25 cellular contexts compared by ENCODE assay signal in the genomic region with DNA sequence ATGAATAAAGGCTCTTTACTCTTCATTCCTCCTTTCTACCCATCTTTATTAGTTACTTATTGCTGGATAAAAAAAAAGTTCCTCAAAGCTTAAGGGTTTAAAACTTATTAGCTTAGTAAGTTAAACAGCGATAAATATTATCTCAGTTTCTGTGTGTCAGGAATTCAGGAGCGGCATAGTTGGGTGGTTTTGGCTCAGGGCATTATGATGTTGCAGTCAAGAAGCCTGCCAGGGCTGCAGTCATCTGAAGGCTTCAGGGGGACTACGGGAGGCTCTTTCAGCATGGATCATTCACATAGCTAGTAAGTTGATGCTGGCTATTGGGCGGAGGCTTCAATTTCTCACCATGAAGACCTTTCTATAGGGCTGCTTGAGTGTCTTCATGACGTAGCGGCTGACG. TPM values are rescaled to one million over a fixed set of nuclear protein-coding genes. Genes with fewer than 3 reads are reported as not detected.
DNase-seq lines count a peak whose midpoint lies in the region; ATAC-seq and TF ChIP-seq lines count a peak whose summit lies in the region.
"Had no signal": no experiment of that assay in that cellular context is flagged by ENCODE, and none has a peak within 500 bp of the region (broad histone marks: within the 10 kb centered on the region; RNA-seq: fewer than 3 reads in every experiment).

No MANE protein-coding gene starts in this region.

- intact Hi-C loops in CD4-positive, alpha-beta T cell (cut with DNase I, micrococcal nuclease) = no loop called here
- intact Hi-C loops in PC-3 (cut with micrococcal nuclease) = no loop called here
- intact Hi-C loops in natural killer cell (cut with micrococcal nuclease) = no loop called here

- no peak overlapping the region for H3K27ac Mint-ChIP-seq in CD4-positive, alpha-beta T cell
- no peak overlapping the region for H3K27ac Mint-ChIP-seq in natural killer cell
- H3K27ac Mint-ChIP-seq in stimulated activated effector memory CD8-positive, alpha-beta T cell treated with anti-CD3 and anti-CD28 coated beads, Interleukin-12 subunit alpha, Interleukin-12 subunit beta, amount 100 ng/mL, for 72 hours = no peak overlapping the region
- H3K27ac Mint-ChIP-seq: activated CD4-positive, alpha-beta memory T cell treated with anti-CD3 and anti-CD28 coated beads for 36 hours; activated naive CD4-positive, alpha-beta T cell treated with anti-CD3 and anti-CD28 coated beads for 36 hours; CD14-positive monocyte; H9; WTC11 had no signal

- H3K9me2 ChIP-seq in PC-3 (replicated peaks; ENCODE audit: low read length) = no peaks in the 10 kb centered on the region

- peak overlapping the region; percentile 99 for H3K4me3 Mint-ChIP-seq in CD4-positive, alpha-beta T cell
- no peak overlapping the region for H3K4me3 Mint-ChIP-seq in natural killer cell
- H3K4me3 Mint-ChIP-seq in stimulated activated effector memory CD8-positive, alpha-beta T cell treated with anti-CD3 and anti-CD28 coated beads, Interleukin-12 subunit alpha, Interleukin-12 subunit beta, amount 100 ng/mL, for 72 hours = no peak overlapping the region
- H3K4me3 Mint-ChIP-seq: activated CD4-positive, alpha-beta memory T cell treated with anti-CD3 and anti-CD28 coated beads for 36 hours; activated naive CD4-positive, alpha-beta T cell treated with anti-CD3 and anti-CD28 coated beads for 36 hours had no signal

- peaks cover 23% of the 10 kb centered on the region for H3K4me1 Mint-ChIP-seq in CD4-positive, alpha-beta T cell (ENCODE audit: low read depth)
- peaks cover 37 to 48% of the 10 kb centered on the region in 2 donors for H3K4me1 Mint-ChIP-seq in natural killer cell
- H3K4me1 Mint-ChIP-seq in stimulated activated effector memory CD8-positive, alpha-beta T cell treated with anti-CD3 and anti-CD28 coated beads, Interleukin-12 subunit alpha, Interleukin-12 subunit beta, amount 100 ng/mL, for 72 hours = peaks cover 37% of the 10 kb centered on the region

- peaks cover 26% of the 10 kb centered on the region for H3K79me2 ChIP-seq in PC-3 (ENCODE audit: low read length)

- ATAC-seq in CD4-positive, alpha-beta T cell (ENCODE audit: poor library complexity) = no peak
- ATAC-seq in PC-3 (no peak), natural killer cell (no peak)
- ATAC-seq in stimulated activated effector memory CD8-positive, alpha-beta T cell treated with anti-CD3 and anti-CD28 coated beads, Interleukin-12 subunit alpha, Interleukin-12 subunit beta, amount 100 ng/mL, for 72 hours = no peak
- ATAC-seq: WTC11 had no signal

- no peak for TF ChIP-seq CTCF in CD4-positive, alpha-beta T cell (IDR thresholded peaks at IDR 0.05)
- TF ChIP-seq CTCF in PC-3 (conservative IDR thresholded peaks at IDR 0.05; ENCODE audit: low read depth, low read length) (no peak), fibroblast of the aortic adventitia (IDR thresholded peaks at IDR 0.05; ENCODE audit: insufficient read depth, low read length) (no peak), natural killer cell (IDR thresholded peaks at IDR 0.05) (no peak), GM10266 (IDR thresholded peaks at IDR 0.05; ENCODE audit: control insufficient read depth, insufficient read depth, low read depth, missing control alignments) (no peak)

- peaks cover 8% of the 10 kb centered on the region for H3K36me3 Mint-ChIP-seq in CD4-positive, alpha-beta T cell (ENCODE audit: low read depth)
- no peaks in the 10 kb centered on the region for H3K36me3 Mint-ChIP-seq in natural killer cell
- peaks cover 27% of the 10 kb centered on the region for H3K36me3 Mint-ChIP-seq in stimulated activated effector memory CD8-positive, alpha-beta T cell treated with anti-CD3 and anti-CD28 coated beads, Interleukin-12 subunit alpha, Interleukin-12 subunit beta, amount 100 ng/mL, for 72 hours

- no peak overlapping the region for H3K9ac ChIP-seq in PC-3 (ENCODE audit: low read length)

- no peak for DNase-seq in CD4-positive, alpha-beta T cell
- no peak for DNase-seq in PC-3
- DNase-seq in fibroblast of the aortic adventitia (ENCODE audit: low read depth) = peak; percentile 51
- peak; percentile 81 for DNase-seq in renal cortical epithelial cell (ENCODE audit: low read depth)
- DNase-seq in natural killer cell = no peak
- no peak for DNase-seq in stimulated activated effector memory CD8-positive, alpha-beta T cell treated with anti-CD3 and anti-CD28 coated beads, Interleukin-12 subunit alpha, Interleukin-12 subunit beta, amount 100 ng/mL, for 72 hours (ENCODE audit: low spot score in 2 of 2)
- DNase-seq in GM10266 (ENCODE audit: extremely low spot score) = no peak
- no peak for DNase-seq in T-helper 1 cell
- DNase-seq: activated CD4-positive, alpha-beta memory T cell treated with anti-CD3 and anti-CD28 coated beads for 36 hours; activated naive CD4-positive, alpha-beta T cell treated with anti-CD3 and anti-CD28 coated beads for 36 hours; aorta; foreskin fibroblast; H9; MV-4-11; NCI-H1694 treated with DMSO at 0.1 percent for 48 hours; NCI-H2171 treated with DMSO at 0.1 percent for 48 hours; NCI-H526; occipital lobe; retina; stimulated activated CD4-positive, alpha-beta T cell treated with anti-CD3 and anti-CD28 coated beads, Interleukin-12 subunit alpha, Interleukin-12 subunit beta, amount 100 ng/mL, for 4 hours; stimulated activated CD4-positive, alpha-beta T cell treated with anti-CD3 and anti-CD28 coated beads, Interleukin-4, amount 100 ng/mL, for 4 hours; T-helper 9 cell had no signal

- peaks cover 23% of the 10 kb centered on the region for H3K4me1 ChIP-seq in PC-3 (ENCODE audit: insufficient read depth, low read length)

- no TSS peak for BruUV-seq in PC-3 (replicated peaks; lab: Mats Ljungman, UMichigan)

- H3K27ac ChIP-seq in CD4-positive, alpha-beta T cell (ENCODE audit: low read depth, low read length) = no peak overlapping the region
- no peak overlapping the region for H3K27ac ChIP-seq in PC-3 (ENCODE audit: low read length)

- no peak overlapping the region for H3K4me3 ChIP-seq in PC-3 (ENCODE audit: low read length)
- no peak overlapping the region for H3K4me3 ChIP-seq in fibroblast of the aortic adventitia (ENCODE audit: low read depth, low read length)
- H3K4me3 ChIP-seq: lung had no signal

- no peaks in the 10 kb centered on the region for H3F3A ChIP-seq in PC-3 (ENCODE audit: low read length, unreplicated experiment)

- peak overlapping the region; percentile 88 for H3K4me2 ChIP-seq in PC-3 (ENCODE audit: low read length)

- H3K27me3 ChIP-seq in CD4-positive, alpha-beta T cell (ENCODE audit: control insufficient read depth, insufficient read depth, low read length) = peaks cover 7% of the 10 kb centered on the region
- no peaks in the 10 kb centered on the region for H3K27me3 ChIP-seq in PC-3 (ENCODE audit: low read length)

- H3K27me3 Mint-ChIP-seq in CD4-positive, alpha-beta T cell = peaks cover 22% of the 10 kb centered on the region
- H3K27me3 Mint-ChIP-seq in natural killer cell (ENCODE audit: low read depth in 2 of 2) = peaks cover 15 to 17% of the 10 kb centered on the region in 2 donors

- CTCF ChIA-PET in CD4-positive, alpha-beta T cell (lab: Charles Lee) = interaction anchor here (1.1 kb wide), 1 partner anchor 42 kb away, joined by 3 read pairs; no protein-coding TSS in a partner anchor
- CTCF ChIA-PET in PC-3 (lab: Charles Lee) = no interaction called here

- no peak overlapping the region for H2AFZ ChIP-seq in PC-3 (ENCODE audit: low read length)

- H3K9me3 ChIP-seq in CD4-positive, alpha-beta T cell (ENCODE audit: control insufficient read depth, low read length) = no peaks in the 10 kb centered on the region
- H3K9me3 ChIP-seq in PC-3 (ENCODE audit: low read length) = no peaks in the 10 kb centered on the region

- POLR2A ChIA-PET in CD4-positive, alpha-beta T cell (lab: Charles Lee) = no interaction called here
- POLR2A ChIA-PET in PC-3 (lab: Charles Lee; ENCODE audit: unreplicated experiment) = no interaction called here

- H3K9me3 Mint-ChIP-seq in CD4-positive, alpha-beta T cell = no peaks in the 10 kb centered on the region
- H3K9me3 Mint-ChIP-seq in natural killer cell = no peaks in the 10 kb centered on the region
- no peaks in the 10 kb centered on the region for H3K9me3 Mint-ChIP-seq in stimulated activated effector memory CD8-positive, alpha-beta T cell treated with anti-CD3 and anti-CD28 coated beads, Interleukin-12 subunit alpha, Interleukin-12 subunit beta, amount 100 ng/mL, for 72 hours
- H3K9me3 Mint-ChIP-seq: activated CD4-positive, alpha-beta memory T cell treated with anti-CD3 and anti-CD28 coated beads for 36 hours; activated naive CD4-positive, alpha-beta T cell treated with anti-CD3 and anti-CD28 coated beads for 36 hours; H9; WTC11 had no signal

- 0 out of 2 replicates have a peak, but pooled peaks cover 8% of the 10 kb centered on the region for H4K20me1 ChIP-seq in PC-3 (ENCODE audit: low read length)

- H3K36me3 ChIP-seq in PC-3 (ENCODE audit: low read depth, low read length) = peaks cover 6% of the 10 kb centered on the region; the same call in 1 of the 2 replicates

RNA-seq across cellular contexts. Expression of gene DLG1, which starts 1.9 kb away (rescaled TPM):
- total RNA-seq in CD4-positive, alpha-beta T cell = 10 to 100 TPM; 86.8 to 91.8 TPM
- total RNA-seq in PC-3 (2014; rRNA removed) = 60.8 and 77.8 TPM in 2 replicates
- total RNA-seq in fibroblast of the aortic adventitia (ENCODE audit: low replicate concordance) = 47.3 and 49.6 TPM in 2 replicates
- 153 and 197 TPM in 2 replicates for total RNA-seq in renal cortical epithelial cell
- 10 to 100 TPM; 82.0 to 91.8 (median 89.0) TPM for total RNA-seq in natural killer cell

Comparison
In these comparisons a context has a peak if more than half of its experiments do, and no peak if none do; other contexts are left out.
1. DNase-seq: peak in fibroblast of the aortic adventitia (single experiment) and renal cortical epithelial cell (single experiment); none in CD4-positive, alpha-beta T cell (0 of 10), PC-3 (single experiment), natural killer cell (single experiment), stimulated activated effector memory CD8-positive, alpha-beta T cell treated with anti-CD3 and anti-CD28 coated beads, Interleukin-12 subunit alpha, Interleukin-12 subunit beta, amount 100 ng/mL, for 72 hours (0 of 2), GM10266 (single experiment) and T-helper 1 cell (0 of 5).